8 cellular contexts compared by ENCODE assay signal in the genomic region with DNA sequence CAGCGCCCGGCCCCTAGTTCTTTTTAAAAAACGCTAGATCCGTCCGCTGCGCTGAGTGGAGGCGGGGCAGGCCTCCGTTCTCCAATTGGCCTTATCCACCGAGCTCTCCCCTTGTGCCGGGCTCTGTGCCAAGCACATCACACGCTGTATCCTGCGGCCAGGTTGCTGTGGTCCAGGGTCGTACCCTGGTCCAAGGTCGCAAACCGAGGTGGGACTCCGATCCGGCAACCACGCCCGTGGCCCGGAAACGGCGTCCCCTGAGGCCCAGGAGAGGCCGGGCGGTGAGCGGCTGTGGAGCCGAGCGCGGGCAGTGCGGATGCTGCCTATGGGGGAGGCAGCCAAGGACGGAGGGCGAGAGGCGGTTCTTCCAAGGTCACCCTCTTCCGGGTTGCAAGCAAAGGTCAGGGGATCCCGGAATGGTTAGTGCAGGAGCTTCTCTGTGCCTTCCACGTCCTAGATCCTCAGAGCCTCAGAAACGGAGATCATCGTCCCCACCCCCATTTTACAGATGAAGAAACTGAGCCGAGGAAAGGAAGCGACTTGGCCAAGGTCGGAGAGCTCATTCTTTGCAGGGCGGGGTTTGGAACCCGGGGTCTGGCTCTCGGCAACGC.
DNase-seq lines count a peak whose midpoint lies in the region; ATAC-seq, FAIRE-seq and TF ChIP-seq lines count a peak whose summit lies in the region.

No MANE protein-coding gene starts in this region.

- H3K18ac ChIP-seq in H1 (ENCODE audit: extremely low read depth, low read length): no peak overlapping the region; the same call in 1 of the 2 replicates

- TF ChIP-seq CTCF in OCI-LY1 (IDR thresholded peaks at IDR 0.05; ENCODE audit: low read length) (no peak), H1 (IDR thresholded peaks at IDR 0.05; ENCODE audit: control extremely low read depth in 1 of 3, insufficient read depth in 1 of 3, low read depth in 1 of 3, low read length in 3 of 3) (no peak), neural cell (IDR thresholded peaks at IDR 0.05; ENCODE audit: poor library complexity, severe bottlenecking) (no peak)

- H3F3A ChIP-seq in OCI-LY1 (ENCODE audit: insufficient read depth, low read length) (no peaks in the 10 kb centered on the region), neural cell (ENCODE audit: insufficient read depth, low read length, poor library complexity, severe bottlenecking) (no peaks in the 10 kb centered on the region)

- no peak overlapping the region for H2BK20ac ChIP-seq in H1 (ENCODE audit: low read length)

- no peak overlapping the region for H2BK15ac ChIP-seq in H1 (ENCODE audit: low read length)

- peak overlapping the region; percentile 57; the same call in 1 of the 2 replicates for H4K8ac ChIP-seq in H1 (ENCODE audit: extremely low read depth, insufficient read depth, low read length)

- H4K5ac ChIP-seq in H1 (ENCODE audit: insufficient read length, low read depth, low read length): no peak overlapping the region

- no peak for FAIRE-seq in GM19239 (lab: Jason Lieb, UNC)
- no peak for FAIRE-seq in H1 (lab: Jason Lieb, UNC)

- H4K20me1 ChIP-seq in OCI-LY1 (ENCODE audit: insufficient read depth, low read length) (no peaks in the 10 kb centered on the region), H1 (replicated peaks in 1 of 2; ENCODE audit: control insufficient read depth in 1 of 2, insufficient read depth in 2 of 2, low read length in 2 of 2) (peaks cover 0 to 1% of the 10 kb centered on the region in 2 experiments), neural cell (ENCODE audit: insufficient read depth) (no peaks in the 10 kb centered on the region)

- no peak overlapping the region for H2BK12ac ChIP-seq in H1 (ENCODE audit: low read depth, low read length)

- ATAC-seq in HG03571 (IDR thresholded peaks at IDR 0.05; ENCODE audit: unreplicated experiment) (no peak), HG03097 (IDR thresholded peaks at IDR 0.05; ENCODE audit: low FRiP score, unreplicated experiment) (no peak)

- H2AFZ ChIP-seq in OCI-LY1 (ENCODE audit: low read length) (no peak overlapping the region), H1 (ENCODE audit: low read length) (no peak overlapping the region), neural cell (ENCODE audit: low read depth, low read length) (no peak overlapping the region)

- no peak overlapping the region for H2BK5ac ChIP-seq in H1 (ENCODE audit: low read depth, low read length)

- H3K27ac ChIP-seq in OCI-LY1 (ENCODE audit: low read depth, low read length, poor library complexity, severe bottlenecking) (peak overlapping the region; percentile 14), H1 (ENCODE audit: low read depth, low read length) (no peak overlapping the region), neural cell (ENCODE audit: low read length) (no peak overlapping the region)

- H3K14ac ChIP-seq in H1 (ENCODE audit: insufficient read length): no peak overlapping the region

- WGBS in H1 (ENCODE audit: extremely low coverage in 1 of 2, insufficient coverage in 1 of 2, insufficient read length in 1 of 2, insufficient replicate concordance in 2 of 2, low coverage in 1 of 2, low lambda C conversion rate in 2 of 2, missing lambda C conversion rate in 1 of 2), 2 experiments: 38% methylated on average over 38 of the region's 44 CpGs; no CpG with 5 or more reads in 1 of the 2 experiments

- H3K9me3 ChIP-seq in OCI-LY1 (ENCODE audit: low read length): no peaks in the 10 kb centered on the region
- no peaks in the 10 kb centered on the region for H3K9me3 ChIP-seq in H1 (ENCODE audit: insufficient read depth in 2 of 2, low read depth in 1 of 2, low read length in 1 of 2)
- H3K9me3 ChIP-seq in neural cell (ENCODE audit: low read length): peaks cover 2% of the 10 kb centered on the region

- TF ChIP-seq EP300 in H1 (IDR thresholded peaks at IDR 0.05; ENCODE audit: borderline replicate concordance in 1 of 2, low read depth in 2 of 2, low read length in 2 of 2): no peak
- TF ChIP-seq EP300 in neural cell (conservative IDR thresholded peaks at IDR 0.05; ENCODE audit: poor library complexity, severe bottlenecking): no peak

- H3K79me1 ChIP-seq in H1 (ENCODE audit: low read depth, low read length): no peaks in the 10 kb centered on the region

- H3K4ac ChIP-seq in H1 (replicated peaks; ENCODE audit: insufficient read length, low read depth, low read length): no peak overlapping the region

- H2BK120ac ChIP-seq in H1 (replicated peaks; ENCODE audit: low read depth, low read length): no peak overlapping the region

- no peaks in the 10 kb centered on the region; the same call in 1 of the 2 replicates for H3K23me2 ChIP-seq in H1 (ENCODE audit: low read depth, low read length)

- no peak overlapping the region for H3K23ac ChIP-seq in H1 (ENCODE audit: insufficient read length)

- H4K91ac ChIP-seq in H1 (replicated peaks; ENCODE audit: insufficient read length, low read length): no peak overlapping the region

- H2AK5ac ChIP-seq in H1 (ENCODE audit: low read depth, low read length): no peak overlapping the region

- POLR2A ChIA-PET in H1 (lab: Charles Lee; ENCODE audit: partially characterized antibody): interaction anchor here (0.6 to 3.1 kb wide), 9 partner anchors 7 to 287 kb away, joined by 3 to 13 read pairs (median 4); no protein-coding TSS in a partner anchor

- CTCF ChIA-PET in H1 (lab: Charles Lee; ENCODE audit: partially characterized antibody): interaction anchor here (0.8 to 21.0 kb wide), 14 partner anchors 13 to 122 kb away, joined by 3 to 221 read pairs (median 6); no protein-coding TSS in a partner anchor

- peak overlapping the region; percentile 64 for H3K4me3 ChIP-seq in OCI-LY1 (ENCODE audit: low read depth, low read length, poor library complexity, severe bottlenecking)
- H3K4me3 ChIP-seq in H1 (ENCODE audit: extremely low read depth in 1 of 4, insufficient read depth in 2 of 4, low read depth in 3 of 4, low read length in 4 of 4): peak overlapping the region; percentile 29 to 61 (median 42)
- peak overlapping the region; percentile 49 for H3K4me3 ChIP-seq in neural cell (ENCODE audit: low read length)

- no peaks in the 10 kb centered on the region for H3K36me3 ChIP-seq in OCI-LY1 (ENCODE audit: insufficient read depth, low read length)
- H3K36me3 ChIP-seq in H1 (ENCODE audit: control insufficient read depth in 2 of 4, insufficient read depth in 4 of 4, low read length in 3 of 4): no peaks in the 10 kb centered on the region
- no peaks in the 10 kb centered on the region for H3K36me3 ChIP-seq in neural cell (ENCODE audit: insufficient read depth, low read length)

- H3K56ac ChIP-seq in H1 (replicated peaks; ENCODE audit: insufficient read length, low read depth, low read length): no peak overlapping the region

- peak in 1 of 2 experiments; percentile 27; a peak in 1 of 3 replicates for TF ChIP-seq POLR2A in H1 (IDR thresholded peaks at IDR 0.05; ENCODE audit: control extremely low read depth in 1 of 2, low read depth in 2 of 2, low read length in 2 of 2)

- no peak for TF ChIP-seq RAD21 in H1 (IDR thresholded peaks at IDR 0.05 in 1 of 2, conservative IDR thresholded peaks at IDR 0.05 in 1 of 2; ENCODE audit: low read depth in 2 of 2, low read length in 2 of 2)
- no peak for TF ChIP-seq RAD21 in neural cell (conservative IDR thresholded peaks at IDR 0.05)

- H3K4me1 ChIP-seq in OCI-LY1 (ENCODE audit: insufficient read depth, low read length, severe bottlenecking): peaks cover 31% of the 10 kb centered on the region
- no peaks in the 10 kb centered on the region; a peak in 4 of 7 replicates for H3K4me1 ChIP-seq in H1 (replicated peaks in 1 of 4; ENCODE audit: control insufficient read depth in 3 of 4, insufficient read depth in 4 of 4, low read length in 3 of 4)

- H3K9ac ChIP-seq in OCI-LY1 (ENCODE audit: low read length): peak overlapping the region; percentile 66
- no peak overlapping the region; a peak in 1 of 7 replicates for H3K9ac ChIP-seq in H1 (replicated peaks in 1 of 4; ENCODE audit: extremely low read depth in 1 of 4, low read depth in 3 of 4, low read length in 3 of 4)
- H3K9ac ChIP-seq in neural cell (ENCODE audit: low read length): no peak overlapping the region

- H3K79me2 ChIP-seq in OCI-LY1 (ENCODE audit: insufficient read depth, low read length) (no peaks in the 10 kb centered on the region), H1 (ENCODE audit: control insufficient read depth in 1 of 2, insufficient read depth in 2 of 2, low read length in 2 of 2) (no peaks in the 10 kb centered on the region), neural cell (replicated peaks; ENCODE audit: insufficient read depth, low read length) (no peaks in the 10 kb centered on the region)

- H3K4me2 ChIP-seq in OCI-LY1 (ENCODE audit: low read length) (peak overlapping the region; percentile 72), H1 (ENCODE audit: insufficient read depth in 1 of 2, low read depth in 2 of 2, low read length in 2 of 2) (peak overlapping the region; percentile 64 to 80), neural cell (ENCODE audit: low read length) (no peak overlapping the region)

- DNase-seq in AG20443 (ENCODE audit: low spot score) (peak; percentile 61), GM19239 (ENCODE audit: insufficient read length, low spot score) (peak; percentile 33), H1 (ENCODE audit: low read depth in 1 of 2, low spot score in 2 of 2) (no peak), 8988T (no peak)

- H3K27me3 ChIP-seq in OCI-LY1 (ENCODE audit: insufficient read depth, low read length): no peaks in the 10 kb centered on the region; the same call in 1 of the 2 replicates
- H3K27me3 ChIP-seq in H1 (replicated peaks in 1 of 4; ENCODE audit: control insufficient read depth in 3 of 4, extremely low read depth in 1 of 4, insufficient read depth in 3 of 4, low read length in 3 of 4): peaks cover 13 to 39% (median 28%) of the 10 kb centered on the region in 4 experiments
- H3K27me3 ChIP-seq in neural cell (ENCODE audit: insufficient read depth, low read depth, low read length): peaks cover 13% of the 10 kb centered on the region

- H3K9me2 ChIP-seq in OCI-LY1 (ENCODE audit: low read depth, low read length): no peaks in the 10 kb centered on the region
- H3K9me2 ChIP-seq in neural cell (ENCODE audit: insufficient read depth, low read length): no peaks in the 10 kb centered on the region

TF ChIP-seq in H1, 55 proteins besides CTCF, POLR2A, EP300 and RAD21 (continues in another document):
- no peak for TF ChIP-seq POU5F1 (IDR thresholded peaks at IDR 0.05; ENCODE audit: low read depth, low read length)

TF ChIP-seq in neural cell, 6 proteins besides CTCF, POLR2A, EP300 and RAD21 (continues in another document):
- TF ChIP-seq POLR2AphosphoS5 (IDR thresholded peaks at IDR 0.05) (no peak), EZH2 (IDR thresholded peaks at IDR 0.05; ENCODE audit: borderline replicate concordance, insufficient read depth, low read length, poor library complexity, severe bottlenecking) (no peak)

Comparison
In these comparisons a context has a peak if more than half of its experiments do, and no peak if none do; other contexts are left out.
1. DNase-seq: peak in AG20443 (single experiment) and GM19239 (single experiment); none in H1 (0 of 2) and 8988T (single experiment).
2. Peak in every context shown above with its lines, with median percentiles within 50 percentile points of each other: H3K4me3 ChIP-seq.